In genomic region chrX:99800016-99800415, GRCh38 we compare ENCODE assay signal across 27 cellular contexts.
"Had no signal": no experiment of that assay in that cellular context is flagged by ENCODE, and none has a peak within 500 bp of the region (broad histone marks: within the 10 kb centered on the region; RNA-seq: fewer than 3 reads in every experiment).

No MANE protein-coding gene starts in this region.

- H3K27me3 ChIP-seq: stomach, suprapubic skin, testis, thyroid gland, tibial artery, tibial nerve, transverse colon, upper lobe of left lung, upper lobe of right lung, uterus, vagina had no signal

- DNase-seq: stimulated activated CD4-positive, alpha-beta T cell treated with anti-CD3 and anti-CD28 coated beads, Interleukin-2, amount 100 ng/mL, for 48 hours; stimulated activated CD4-positive, alpha-beta T cell treated with anti-CD3 and anti-CD28 coated beads, Interleukin-4, amount 100 ng/mL, for 1 hour; stimulated activated CD4-positive, alpha-beta T cell treated with anti-CD3 and anti-CD28 coated beads, Interleukin-4, amount 100 ng/mL, for 24 hours; stimulated activated CD4-positive, alpha-beta T cell treated with anti-CD3 and anti-CD28 coated beads, Interleukin-4, amount 100 ng/mL, for 4 hours; stimulated activated CD8-positive, alpha-beta memory T cell treated with anti-CD3 and anti-CD28 coated beads, Interleukin-4, amount 100 ng/mL, for 48 hours; stimulated activated naive B cell treated with anti-CD40 and anti-IgM and Interleukin-4, amounts not matched to agents 10 μg/mL and 1 μg/mL and 100 μg/mL, for 72 hours; stimulated activated naive CD4-positive, alpha-beta T cell; stimulated activated naive CD4-positive, alpha-beta T cell treated with Interleukin-2 at 50 U/mL for 16 hours; stimulated activated naive CD8-positive, alpha-beta T cell treated with anti-CD3 and anti-CD28 coated beads, Interleukin-15, amount 100 ng/mL, for 72 hours; stimulated activated naive CD8-positive, alpha-beta T cell treated with anti-CD3 and anti-CD28 coated beads, Interleukin-15, Interleukin-2, amounts not matched to agents 100 U/mL and 50 U/mL, for 24 hours; stomach; substantia nigra; testis; thyroid gland; tibial artery; transverse colon; trophoblast cell; upper lobe of left lung; upper lobe of right lung; uterus had no signal

- FAIRE-seq: urothelium cell line had no signal

- H3K9me3 ChIP-seq: suprapubic skin, testis, thoracic aorta, thyroid gland, transverse colon, upper lobe of right lung, uterus, vagina had no signal

- ATAC-seq: stimulated activated effector memory CD8-positive, alpha-beta T cell treated with anti-CD3 and anti-CD28 coated beads, Interleukin-12 subunit alpha, Interleukin-12 subunit beta, amount 100 ng/mL, for 72 hours; stimulated activated memory B cell treated with anti-CD40 and anti-IgM and Interleukin-4, amounts not matched to agents 10 μg/mL and 1 μg/mL and 100 μg/mL, for 72 hours; stimulated activated naive B cell treated with anti-CD40 and anti-IgM and Interleukin-4, amounts not matched to agents 10 μg/mL and 1 μg/mL and 100 μg/mL, for 72 hours; stimulated activated naive CD8-positive, alpha-beta T cell treated with anti-CD3 and anti-CD28 coated beads, Interleukin-15, amount 100 ng/mL, for 72 hours; stimulated activated naive CD8-positive, alpha-beta T cell treated with anti-CD3 and anti-CD28 coated beads, Interleukin-15, Interleukin-2, amounts not matched to agents 100 U/mL and 50 U/mL, for 24 hours; upper lobe of right lung had no signal

- H3K4me3 ChIP-seq: stomach, suprapubic skin, testis, thoracic aorta, thyroid gland, tibial artery, tibial nerve, transverse colon, upper lobe of left lung, upper lobe of right lung, uterus, vagina had no signal

- H3K27ac ChIP-seq: stomach, suprapubic skin, testis, thoracic aorta, thyroid gland, tibial artery, tibial nerve, transverse colon, upper lobe of left lung, upper lobe of right lung, uterus, vagina had no signal

- H3K36me3 ChIP-seq: stomach, suprapubic skin, thoracic aorta, thyroid gland, tibial artery, tibial nerve, transverse colon, upper lobe of left lung, upper lobe of right lung, uterus, vagina had no signal

- H3K4me1 ChIP-seq: stomach, suprapubic skin, testis, thyroid gland, tibial artery, tibial nerve, transverse colon, upper lobe of left lung, upper lobe of right lung, uterus, vagina had no signal
